Comparison of ENCODE assay signal across 21 cellular contexts in the genomic region with DNA sequence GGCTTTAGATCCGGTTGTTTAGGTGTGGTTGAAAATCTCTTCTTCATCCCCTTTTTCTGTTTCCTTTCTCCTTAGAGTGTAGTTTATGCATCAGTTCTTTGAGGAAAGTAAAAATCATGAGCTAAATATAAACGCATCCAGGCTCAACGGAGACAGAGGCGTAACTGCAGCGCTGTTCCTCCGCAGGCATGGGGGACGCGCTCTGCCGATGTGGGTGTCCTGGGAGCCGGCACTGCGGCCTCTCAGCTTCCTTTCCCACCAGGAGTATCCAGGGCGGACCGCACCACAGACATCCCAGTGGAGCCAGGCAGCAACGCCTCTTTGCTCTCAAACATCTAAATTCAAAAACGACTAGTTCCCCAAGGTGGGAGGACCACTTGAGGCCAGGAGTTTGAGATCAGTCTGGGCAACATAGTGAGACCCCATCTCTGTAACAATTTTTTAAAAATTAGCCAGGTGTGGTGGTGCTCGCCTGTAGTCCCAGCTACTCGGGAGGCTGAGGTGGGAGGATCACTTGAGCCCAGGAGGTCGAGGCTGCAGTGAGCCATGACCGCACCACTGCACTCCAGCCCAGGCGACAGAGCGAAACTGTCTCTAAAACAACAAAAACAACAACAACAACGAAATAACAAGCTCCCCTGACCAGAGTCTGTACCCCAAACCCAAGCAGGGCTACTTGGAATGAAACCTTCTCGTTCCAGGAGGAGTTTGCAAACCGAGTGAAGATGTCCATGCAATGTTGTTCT. TPM values are rescaled to one million over a fixed set of nuclear protein-coding genes. Genes with fewer than 3 reads are reported as not detected.
A peak's percentile ranks its signal among the peaks of the same experiment; 100 is the strongest.
DNase-seq lines count a peak whose midpoint lies in the region; ATAC-seq, FAIRE-seq and TF ChIP-seq lines count a peak whose summit lies in the region.
"Had no signal": no experiment of that assay in that cellular context is flagged by ENCODE, and none has a peak within 500 bp of the region (broad histone marks: within the 10 kb centered on the region; RNA-seq: fewer than 3 reads in every experiment).

No MANE protein-coding gene starts in this region.

- H3K4me1 ChIP-seq in left ventricle myocardium inferior, result no peaks in the 10 kb centered on the region
- H3K4me1 ChIP-seq in K562 (replicated peaks in 1 of 2; ENCODE audit: control insufficient read depth in 2 of 2, insufficient read depth in 2 of 2, low read length in 2 of 2), result peaks cover 0 to 18% of the 10 kb centered on the region in 2 experiments; a peak in 1 of 5 replicates
- H3K4me1 ChIP-seq in lower lobe of right lung, result no peaks in the 10 kb centered on the region
- H3K4me1 ChIP-seq: HAP-1 had no signal

- no peak overlapping the region for H2AFZ ChIP-seq in K562 (ENCODE audit: low read depth, low read length)

- BruUV-seq in K562 (replicated peaks; lab: Mats Ljungman, UMichigan), result no TSS peak

- H3K4me3 ChIP-seq in left ventricle myocardium inferior (no peak overlapping the region), K562 (no peak overlapping the region), lower lobe of right lung (no peak overlapping the region)
- H3K4me3 ChIP-seq: BLaER1, HAP-1 had no signal

- in situ Hi-C loops in K562 (cut with MboI), result no loop called here

- ATAC-seq in left ventricle myocardium superior (no peak), K562 (no peak), lower lobe of right lung (no peak)

- H3K27me3 ChIP-seq in left ventricle myocardium inferior (ENCODE audit: low read depth) (no peaks in the 10 kb centered on the region), K562 (ENCODE audit: control insufficient read depth in 2 of 2, insufficient read depth in 2 of 2, low read length in 2 of 2) (peaks cover 65 to 91% of the 10 kb centered on the region in 2 experiments), lower lobe of right lung (ENCODE audit: low read depth) (no peaks in the 10 kb centered on the region)
- H3K27me3 ChIP-seq: BLaER1 had no signal

- H3K36me3 ChIP-seq in left ventricle myocardium inferior (peaks cover 24% of the 10 kb centered on the region), K562 (ENCODE audit: control insufficient read depth, insufficient read depth, low read length) (no peaks in the 10 kb centered on the region), lower lobe of right lung (no peaks in the 10 kb centered on the region)
- H3K36me3 ChIP-seq: HAP-1 had no signal

- no peaks in the 10 kb centered on the region for H3K79me2 ChIP-seq in K562 (ENCODE audit: control insufficient read depth, insufficient read depth, low read length)

- CTCF ChIA-PET in K562 (lab: Yijun Ruan, JAX; ENCODE audit: low intra/inter-chr PET ratio), result no interaction called here

- no peak for FAIRE-seq in K562 (lab: Jason Lieb, UNC)
- FAIRE-seq: GM12892, GM18507 had no signal

- H4K20me1 ChIP-seq in K562 (replicated peaks; ENCODE audit: control insufficient read depth, insufficient read depth, low read length), result peaks cover 4% of the 10 kb centered on the region; the same call in 1 of the 2 replicates
- H4K20me1 ChIP-seq: BLaER1 had no signal

- no peak overlapping the region for H3K9ac ChIP-seq in K562 (ENCODE audit: insufficient read depth in 1 of 2, low read depth in 2 of 2, low read length in 2 of 2)
- H3K9ac ChIP-seq: BLaER1 had no signal

- H3K9me3 ChIP-seq in left ventricle myocardium inferior (replicated peaks), result no peaks in the 10 kb centered on the region
- H3K9me3 ChIP-seq in K562 (replicated peaks; ENCODE audit: control insufficient read depth, insufficient read depth, low read depth, low read length), result no peaks in the 10 kb centered on the region
- no peaks in the 10 kb centered on the region for H3K9me3 ChIP-seq in lower lobe of right lung
- H3K9me3 ChIP-seq: HAP-1 had no signal

- POLR2A ChIA-PET in K562 (lab: Yijun Ruan, JAX), result interaction anchor here (0.6 kb wide), 1 partner anchor 297 kb away, joined by 4 read pairs; no protein-coding TSS in a partner anchor

- no peak for TF ChIP-seq EP300 in K562 (IDR thresholded peaks at IDR 0.05; ENCODE audit: low read length)

- no peak overlapping the region for H3K4me2 ChIP-seq in K562 (ENCODE audit: insufficient read depth, low read length)
- H3K4me2 ChIP-seq: BLaER1 had no signal

- DNase-seq in left ventricle myocardium superior, result peak; percentile 18
- no peak for DNase-seq in left ventricle myocardium inferior
- DNase-seq in K562 (ENCODE audit: extremely low read depth in 1 of 4, low spot score in 3 of 4), result no peak
- DNase-seq in lower lobe of right lung, result peak; percentile 43
- peak; percentile 45 for DNase-seq in posterior vena cava (ENCODE audit: low spot score)
- no peak for DNase-seq in NCI-H526 treated with DMSO at 0.1 percent for 48 hours (lab: John Stamatoyannopoulos, UW)
- DNase-seq in NCI-H2107 treated with DMSO at 0.1 percent for 48 hours (lab: John Stamatoyannopoulos, UW; ENCODE audit: unreplicated experiment), result no peak
- no peak for DNase-seq in activated T-cell treated with anti-CD3 and anti-CD28 coated beads for 4 hours
- DNase-seq: 8988T; CD4-positive, alpha-beta memory T cell; DMS153; DMS79; GDM1; GOT3 had no signal

- WGBS in K562 (ENCODE audit: insufficient coverage, low coverage, missing lambda C conversion rate), result 20% methylated on average over 24 of the region's 24 CpGs

- H3K27ac ChIP-seq in left ventricle myocardium inferior (replicated peaks), result no peak overlapping the region
- no peak overlapping the region for H3K27ac ChIP-seq in K562 (ENCODE audit: extremely low read depth, low read depth, low read length)
- no peak overlapping the region for H3K27ac ChIP-seq in lower lobe of right lung
- H3K27ac ChIP-seq: BLaER1, HL-60 had no signal

- no peak for TF ChIP-seq RAD21 in K562 (CRISPR knock-in tag; conservative IDR thresholded peaks at IDR 0.05 in 1 of 2, IDR thresholded peaks at IDR 0.05 in 1 of 2)

- TF ChIP-seq CTCF in left ventricle myocardium inferior (IDR thresholded peaks at IDR 0.05; ENCODE audit: borderline replicate concordance) (no peak), K562 (IDR thresholded peaks at IDR 0.05 in 2 of 3, conservative IDR thresholded peaks at IDR 0.05 in 1 of 3; ENCODE audit: insufficient read depth in 2 of 3, low read depth in 1 of 3, low read length in 3 of 3) (no peak), lower lobe of right lung (IDR thresholded peaks at IDR 0.05) (no peak)

- TF ChIP-seq POLR2A in K562 (conservative IDR thresholded peaks at IDR 0.05), result no peak

- intact Hi-C loops in left ventricle myocardium superior (cut with micrococcal nuclease) (no loop called here), left ventricle myocardium inferior (cut with micrococcal nuclease) (no loop called here), K562 (cut with micrococcal nuclease) (no loop called here), lower lobe of right lung (cut with DNase I) (no loop called here), posterior vena cava (cut with DNase I) (loop anchor here in 1 of 2 donors (5.0 kb wide), 1 partner anchor 1188 kb away; no protein-coding TSS in a partner anchor)

- no peaks in the 10 kb centered on the region for H3K9me1 ChIP-seq in K562 (ENCODE audit: control insufficient read depth, insufficient read depth, low read length)

TF ChIP-seq in K562, 482 proteins besides CTCF, POLR2A, EP300 and RAD21:
- TF ChIP-seq, protein P1, sequence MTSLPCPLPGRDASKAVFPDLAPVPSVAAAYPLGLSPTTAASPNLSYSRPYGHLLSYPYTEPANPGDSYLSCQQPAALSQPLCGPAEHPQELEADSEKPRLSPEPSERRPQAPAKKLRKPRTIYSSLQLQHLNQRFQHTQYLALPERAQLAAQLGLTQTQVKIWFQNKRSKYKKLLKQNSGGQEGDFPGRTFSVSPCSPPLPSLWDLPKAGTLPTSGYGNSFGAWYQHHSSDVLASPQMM (CRISPR knock-in tag; IDR thresholded peaks at IDR 0.05), result no peak
- TF ChIP-seq CBX8 (IDR thresholded peaks at IDR 0.05; ENCODE audit: borderline replicate concordance, extremely low read depth, low read depth, low read length, poor library complexity, severe bottlenecking) (peak; percentile 36), SMC3 (conservative IDR thresholded peaks at IDR 0.05; ENCODE audit: insufficient read depth, low read depth, low read length) (no peak), CBX5 (IDR thresholded peaks at IDR 0.05; ENCODE audit: borderline replicate concordance, low read depth) (no peak), MAFF (IDR thresholded peaks at IDR 0.05; ENCODE audit: low read length) (no peak)

RNA-seq across cellular contexts. Expression of a gene that starts 16.4 kb away (rescaled TPM):
- total RNA-seq in left ventricle myocardium superior (2.0 TPM), left ventricle myocardium inferior (1.8 TPM), K562 (2014; rRNA removed) (not detected in 2 replicates), K562 (2014; rRNA removed; fragmentation: Illumina TruSeq; extraction: Trizol) (not detected in 2 replicates), K562 (2015; rRNA removed; fragmentation: Illumina TruSeq; extraction: Trizol) (not detected in 2 replicates), K562 (2021) (not detected in 2 replicates), lower lobe of right lung (0.92 TPM), posterior vena cava (1 to 10 TPM; 3.6 to 5.6 TPM)
- not detected in 2 replicates for total RNA-seq in K562 (2011; cell fraction: chromatin; rRNA removed; ENCODE audit: low replicate concordance)
- total RNA-seq in K562 (2011; cell fraction: nucleolus; rRNA removed), result not detected in 2 replicates
- not detected in 2 replicates for total RNA-seq in K562 (2011; cell fraction: nucleoplasm; rRNA removed)
- polyA plus RNA-seq in K562 (2011; rRNA removed) (not detected in 2 replicates), K562 (2014; fragmentation: Illumina TruSeq; extraction: Trizol) (not detected in 2 replicates), K562 (2014; fragmentation: Nextera tagmentation; extraction: Ambion mirVana) (not detected), K562 (2014; rRNA removed) (not detected in 2 replicates)
- not detected in 2 replicates for polyA plus RNA-seq in K562 (2011; cell fraction: cytosol; rRNA removed)
- not detected in 2 replicates for polyA plus RNA-seq in K562 (2011; cell fraction: nucleus; rRNA removed)
- not detected in 2 replicates for polyA plus RNA-seq in K562 (2012)
- polyA minus RNA-seq in K562 (2011; rRNA and poly(A)+ RNA removed), result not detected in 2 replicates
- not detected in 2 replicates for polyA minus RNA-seq in K562 (2011; cell fraction: cytosol; rRNA and poly(A)+ RNA removed)
- not detected in 2 replicates for polyA minus RNA-seq in K562 (2011; cell fraction: nucleus; rRNA and poly(A)+ RNA removed)
- total RNA-seq: HT1080 had no signal
- polyA plus RNA-seq: CD14-positive monocyte had no signal

Comparison
In these comparisons a context has a peak if more than half of its experiments do, and no peak if none do; other contexts are left out.
1. DNase-seq: peak in left ventricle myocardium superior (single experiment), lower lobe of right lung (single experiment) and posterior vena cava (single experiment); none in left ventricle myocardium inferior (single experiment), K562 (0 of 4), NCI-H526 treated with DMSO at 0.1 percent for 48 hours (single experiment), NCI-H2107 treated with DMSO at 0.1 percent for 48 hours (single experiment) and activated T-cell treated with anti-CD3 and anti-CD28 coated beads for 4 hours (single experiment).